8 cellular contexts compared by ENCODE assay signal in the genomic region with DNA sequence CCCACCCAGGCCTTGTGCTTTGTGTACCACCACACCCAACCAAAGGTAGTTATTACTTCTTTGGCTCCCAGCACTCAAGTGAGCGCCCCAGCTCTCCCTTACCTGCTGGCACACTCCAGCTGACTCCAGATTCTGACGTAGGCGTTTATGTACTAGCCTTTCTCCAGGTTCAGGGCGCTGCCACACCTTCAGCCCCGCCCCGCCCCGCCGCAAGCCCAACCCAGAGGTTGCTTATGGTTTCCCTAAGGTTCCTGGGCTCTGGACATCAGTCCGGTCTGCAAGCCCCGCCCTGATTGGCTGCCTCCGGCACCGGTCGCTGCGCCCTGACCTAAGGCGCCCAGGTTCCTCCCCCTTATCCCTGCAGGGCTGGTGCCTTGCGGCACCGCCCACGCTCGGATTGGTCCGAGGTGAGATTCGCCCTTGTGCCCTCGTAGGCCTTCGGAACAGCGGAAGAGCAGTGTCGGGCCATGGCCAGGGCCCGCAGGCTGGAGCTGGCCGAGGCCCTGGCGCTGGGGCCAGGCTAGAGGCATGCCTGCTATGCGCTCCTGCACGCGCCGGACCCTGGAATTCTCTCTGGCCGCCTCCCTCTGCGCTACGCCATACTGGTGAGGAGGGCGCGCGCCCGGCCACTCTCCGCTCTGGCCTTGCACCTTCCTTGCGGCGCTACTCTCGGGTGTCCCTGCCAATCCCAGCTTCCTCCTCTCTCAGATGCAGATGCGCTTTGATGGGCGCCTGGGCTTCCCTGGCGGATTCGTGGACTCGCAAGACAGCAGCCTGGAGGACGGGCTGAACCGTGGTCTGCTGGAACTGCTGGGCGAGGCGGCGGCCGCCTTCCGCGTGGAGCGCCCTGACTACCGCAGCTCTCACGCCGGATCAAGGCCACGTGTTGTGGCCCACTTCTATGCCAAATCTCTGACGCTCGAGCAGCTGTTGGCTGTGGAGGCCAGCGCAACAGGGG. TPM values are rescaled to one million over a fixed set of nuclear protein-coding genes. Genes with fewer than 3 reads are reported as not detected.
DNase-seq lines count a peak whose midpoint lies in the region; ATAC-seq, FAIRE-seq and TF ChIP-seq lines count a peak whose summit lies in the region.

No MANE protein-coding gene starts in this region.

- peak; percentile 96 for ATAC-seq in GM23338

- H3K4me1 ChIP-seq in GM23338 (ENCODE audit: insufficient read depth) (peaks cover 14% of the 10 kb centered on the region), small intestine (ENCODE audit: control insufficient read depth in 2 of 2, insufficient read depth in 1 of 2, low read depth in 1 of 2, low read length in 1 of 2) (peaks cover 0 to 7% of the 10 kb centered on the region in 2 donors)

- no peaks in the 10 kb centered on the region for H4K20me1 ChIP-seq in GM23338 (replicated peaks; ENCODE audit: insufficient read depth)

- POLR2A ChIA-PET in GM10248 (lab: Yijun Ruan, JAX) = no interaction called here

- 2 to 9% (median 9%) methylated on average over 55 to 64 of the region's 64 CpGs for WGBS in small intestine, 3 donors

- FAIRE-seq in islet of Langerhans (lab: Jason Lieb, UNC) = peak; percentile 87
- FAIRE-seq in small intestine (lab: Jason Lieb, UNC) = no peak
- FAIRE-seq in urothelium cell line (lab: Jason Lieb, UNC) = no peak

- peak overlapping the region; percentile 94 for H2AFZ ChIP-seq in GM23338

- peaks cover 37% of the 10 kb centered on the region for H3K79me2 ChIP-seq in GM23338 (replicated peaks; ENCODE audit: insufficient read depth)

- peaks cover 10% of the 10 kb centered on the region for H3K27me3 Mint-ChIP-seq in GM23338 (ENCODE audit: insufficient read depth, low read depth, poor library complexity)

- H3K4me3 ChIP-seq in GM23338 = peak overlapping the region; percentile 82
- H3K4me3 ChIP-seq in small intestine (ENCODE audit: low read depth in 1 of 2, low read length in 2 of 2) = peak overlapping the region; percentile 14 to 83

- H3K4me1 Mint-ChIP-seq in GM23338 = peaks cover 23% of the 10 kb centered on the region

- CTCF ChIA-PET in GM10248 (lab: Yijun Ruan, JAX) = no interaction called here

- peaks cover 7% of the 10 kb centered on the region for H3K9me2 ChIP-seq in GM23338 (ENCODE audit: insufficient read depth)

- H3K27me3 ChIP-seq in GM23338 (ENCODE audit: insufficient read depth) (no peaks in the 10 kb centered on the region), small intestine (ENCODE audit: control insufficient read depth in 2 of 2, insufficient read depth in 2 of 2, low read length in 2 of 2) (peaks cover 0 to 5% of the 10 kb centered on the region in 2 donors)

- H3K36me3 Mint-ChIP-seq in GM23338 (ENCODE audit: low read depth) = peaks cover 30% of the 10 kb centered on the region

- H3K4me2 ChIP-seq in GM23338 = peak overlapping the region; percentile 88

- peaks cover 7% of the 10 kb centered on the region; the same call in 2 of the 3 replicates for H3K9me3 Mint-ChIP-seq in GM23338

- DNase-seq in GM10248 (ENCODE audit: extremely low spot score) (peak; percentile 92), GM23338 (ENCODE audit: low spot score) (peak; percentile 98), NCI-H2196 treated with DMSO at 0.1 percent for 48 hours (lab: John Stamatoyannopoulos, UW; ENCODE audit: unreplicated experiment) (peak; percentile 99), cerebellum (ENCODE audit: low spot score) (peak; percentile 72), small intestine (peak; percentile 99), urothelium cell line (ENCODE audit: low spot score) (no peak)
- no peak for DNase-seq in activated effector memory CD4-positive, alpha-beta T cell treated with anti-CD3 and anti-CD28 coated beads, Interleukin-2, amount 50 U/mL, for 16 hours

- peak overlapping the region; percentile 88 for H3K4me3 Mint-ChIP-seq in GM23338

- no peaks in the 10 kb centered on the region for H3K9me3 ChIP-seq in small intestine (ENCODE audit: control insufficient read depth, low read depth)

- 0 out of 2 replicates have a peak, but pooled peaks cover 6% of the 10 kb centered on the region for H3F3A ChIP-seq in GM23338 (replicated peaks; ENCODE audit: low read depth)

- peak overlapping the region; percentile 93; the same call in 1 of the 2 replicates for H3K27ac ChIP-seq in GM23338 (ENCODE audit: low read depth)
- peak overlapping the region; percentile 84 to 98 for H3K27ac ChIP-seq in small intestine (ENCODE audit: low read depth in 1 of 2, low read length in 1 of 2)

- no peak for TF ChIP-seq CTCF in GM10248 (IDR thresholded peaks at IDR 0.05; ENCODE audit: control extremely low read depth, extremely low read depth, low read depth, missing control alignments)
- TF ChIP-seq CTCF in GM23338 (conservative IDR thresholded peaks at IDR 0.05; ENCODE audit: low read depth in 2 of 2) = no peak

- H3K27ac Mint-ChIP-seq in GM23338 = peak overlapping the region; percentile 97

- H3K36me3 ChIP-seq in GM23338 (ENCODE audit: insufficient read depth) (no peaks in the 10 kb centered on the region), small intestine (ENCODE audit: control insufficient read depth in 2 of 2, insufficient read depth in 2 of 2, low read length in 2 of 2) (no peaks in the 10 kb centered on the region)

TF ChIP-seq in GM23338, 12 proteins besides CTCF, POLR2A, EP300 and RAD21:
- TF ChIP-seq POLR2AphosphoS5 (IDR thresholded peaks at IDR 0.05; ENCODE audit: low read depth) (peak; percentile 89), CREB1 (CRISPR knock-in tag; IDR thresholded peaks at IDR 0.05; ENCODE audit: low read depth) (peak; percentile 68)
- TF ChIP-seq, protein P1, sequence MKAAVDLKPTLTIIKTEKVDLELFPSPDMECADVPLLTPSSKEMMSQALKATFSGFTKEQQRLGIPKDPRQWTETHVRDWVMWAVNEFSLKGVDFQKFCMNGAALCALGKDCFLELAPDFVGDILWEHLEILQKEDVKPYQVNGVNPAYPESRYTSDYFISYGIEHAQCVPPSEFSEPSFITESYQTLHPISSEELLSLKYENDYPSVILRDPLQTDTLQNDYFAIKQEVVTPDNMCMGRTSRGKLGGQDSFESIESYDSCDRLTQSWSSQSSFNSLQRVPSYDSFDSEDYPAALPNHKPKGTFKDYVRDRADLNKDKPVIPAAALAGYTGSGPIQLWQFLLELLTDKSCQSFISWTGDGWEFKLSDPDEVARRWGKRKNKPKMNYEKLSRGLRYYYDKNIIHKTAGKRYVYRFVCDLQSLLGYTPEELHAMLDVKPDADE (IDR thresholded peaks at IDR 0.05) = no peak; the same call in 1 of the 2 replicates

RNA-seq across cellular contexts. Expression of a gene that starts 19.8 kb away (rescaled TPM):
- total RNA-seq in GM23338 (2014; rRNA removed; shearing (Covaris generic)) = 14.6 and 15.4 TPM in 2 replicates
- 9.5 and 10.0 TPM in 2 replicates for polyA plus RNA-seq in GM23338 (2016; fragmentation: Nextera tagmentation; extraction: Ambion mirVana)
- 13.2 TPM for total RNA-seq in cerebellum
- polyA plus RNA-seq in small intestine = 100 to 1,000 TPM in 1 of 3 donors, 10 to 100 TPM in 2; 34.2 to 115 (median 47.0) TPM

Comparison
In these comparisons a context has a peak if more than half of its experiments do, and no peak if none do; other contexts are left out.
1. DNase-seq: peak in GM10248 (single experiment), GM23338 (single experiment), NCI-H2196 treated with DMSO at 0.1 percent for 48 hours (single experiment), cerebellum (single experiment) and small intestine (single experiment); none in activated effector memory CD4-positive, alpha-beta T cell treated with anti-CD3 and anti-CD28 coated beads, Interleukin-2, amount 50 U/mL, for 16 hours (single experiment) and urothelium cell line (single experiment).